In genomic region chr4:82555279-82555678, GRCh38 we compare ENCODE assay signal across 1 cellular context.
TF ChIP-seq lines count a peak whose summit lies in the region.

No MANE protein-coding gene starts in this region.

TF ChIP-seq in HepG2, 621 proteins besides CTCF, POLR2A, EP300 and RAD21 (continued from another document):
- TF ChIP-seq AKNA (CRISPR knock-in tag; IDR thresholded peaks at IDR 0.05; ENCODE audit: borderline replicate concordance) (no peak), TARDBP (CRISPR knock-in tag; IDR thresholded peaks at IDR 0.05) (no peak), U2AF1 (optimal IDR thresholded peaks at IDR 0.05; ENCODE audit: low read depth, low read length) (no peak)
TF ChIP-seq in HepG2: peak in this region for 0.
